ENCODE assay signal across 1 cellular context in the genomic region with DNA sequence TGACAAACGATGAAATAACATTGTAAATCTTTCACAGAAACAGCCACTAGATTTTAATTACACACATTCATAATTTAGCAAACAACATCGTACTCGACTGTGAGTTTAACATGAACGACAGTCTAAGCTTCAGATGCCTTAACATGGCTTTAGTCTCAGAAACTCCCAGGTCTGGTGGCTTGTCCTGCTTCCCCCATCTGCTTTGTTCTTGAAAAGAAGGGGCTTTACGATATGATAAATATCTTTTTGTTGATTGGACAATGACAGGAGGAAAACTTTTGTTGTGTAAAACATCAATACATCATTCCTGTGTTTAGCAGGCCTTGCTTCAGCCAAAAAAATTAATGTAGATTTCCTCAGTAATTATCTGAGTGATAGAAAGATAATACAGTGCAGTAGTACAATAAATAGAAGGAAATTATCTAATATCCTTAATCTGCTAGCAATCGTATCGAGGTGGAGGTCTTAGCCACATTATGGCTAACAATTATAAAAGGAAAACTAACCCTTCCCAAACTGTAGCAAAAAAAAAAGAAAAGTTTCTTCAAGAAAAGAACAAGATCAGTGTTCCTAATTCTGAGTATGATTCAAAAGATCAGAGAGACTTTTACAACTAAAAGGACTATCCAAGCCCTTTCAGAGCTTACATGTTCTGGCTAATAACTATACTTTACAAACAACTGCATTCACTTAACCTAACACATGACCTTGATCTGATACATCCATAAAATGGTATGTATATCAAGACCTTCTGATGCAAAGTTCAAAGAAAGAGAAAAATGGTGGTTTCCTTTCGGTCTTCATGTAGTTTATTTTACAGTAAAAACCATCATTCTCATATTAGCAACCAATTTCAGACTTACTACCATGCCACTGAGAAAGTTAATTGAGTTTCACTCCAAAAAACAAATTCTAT.
TF ChIP-seq lines count a peak whose summit lies in the region.

No MANE protein-coding gene starts in this region.

TF ChIP-seq in WTC11, 78 proteins besides CTCF, POLR2A, EP300 and RAD21 (continued from another document):
- TF ChIP-seq, protein P1, sequence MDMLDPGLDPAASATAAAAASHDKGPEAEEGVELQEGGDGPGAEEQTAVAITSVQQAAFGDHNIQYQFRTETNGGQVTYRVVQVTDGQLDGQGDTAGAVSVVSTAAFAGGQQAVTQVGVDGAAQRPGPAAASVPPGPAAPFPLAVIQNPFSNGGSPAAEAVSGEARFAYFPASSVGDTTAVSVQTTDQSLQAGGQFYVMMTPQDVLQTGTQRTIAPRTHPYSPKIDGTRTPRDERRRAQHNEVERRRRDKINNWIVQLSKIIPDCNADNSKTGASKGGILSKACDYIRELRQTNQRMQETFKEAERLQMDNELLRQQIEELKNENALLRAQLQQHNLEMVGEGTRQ (CRISPR knock-in tag; IDR thresholded peaks at IDR 0.05) = no peak
- TF ChIP-seq, protein P2, sequence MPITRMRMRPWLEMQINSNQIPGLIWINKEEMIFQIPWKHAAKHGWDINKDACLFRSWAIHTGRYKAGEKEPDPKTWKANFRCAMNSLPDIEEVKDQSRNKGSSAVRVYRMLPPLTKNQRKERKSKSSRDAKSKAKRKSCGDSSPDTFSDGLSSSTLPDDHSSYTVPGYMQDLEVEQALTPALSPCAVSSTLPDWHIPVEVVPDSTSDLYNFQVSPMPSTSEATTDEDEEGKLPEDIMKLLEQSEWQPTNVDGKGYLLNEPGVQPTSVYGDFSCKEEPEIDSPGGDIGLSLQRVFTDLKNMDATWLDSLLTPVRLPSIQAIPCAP (CRISPR knock-in tag; IDR thresholded peaks at IDR 0.05) = no peak
- TF ChIP-seq EMX1 (CRISPR knock-in tag; IDR thresholded peaks at IDR 0.05) = no peak
- no peak for TF ChIP-seq ZNF671 (CRISPR knock-in tag; IDR thresholded peaks at IDR 0.05)
